In the genomic region with DNA sequence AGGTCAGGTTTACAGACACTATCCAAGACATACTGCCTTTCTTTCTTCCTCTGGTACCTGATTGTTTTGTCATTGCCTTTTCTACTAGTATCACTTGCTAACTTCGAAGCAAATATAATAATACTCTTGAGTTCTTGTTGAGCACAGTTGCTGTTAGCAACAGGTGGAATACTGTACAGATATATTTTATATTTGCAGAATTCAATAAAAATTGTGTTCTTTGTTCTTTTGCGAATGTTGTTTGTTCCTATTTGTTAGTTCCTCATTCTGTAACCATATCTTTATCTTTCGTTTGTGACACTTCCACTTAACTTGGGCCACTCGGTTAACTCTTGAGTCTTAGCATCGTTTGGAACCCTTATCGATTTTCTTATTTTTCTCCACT, we compare ENCODE assay signal across 1 cellular context.
TF ChIP-seq lines count a peak whose summit lies in the region.

No MANE protein-coding gene starts in this region.

TF ChIP-seq in IMR-90, 13 proteins besides CTCF, POLR2A, EP300 and RAD21 (continued from another document):
- TF ChIP-seq, protein P1, sequence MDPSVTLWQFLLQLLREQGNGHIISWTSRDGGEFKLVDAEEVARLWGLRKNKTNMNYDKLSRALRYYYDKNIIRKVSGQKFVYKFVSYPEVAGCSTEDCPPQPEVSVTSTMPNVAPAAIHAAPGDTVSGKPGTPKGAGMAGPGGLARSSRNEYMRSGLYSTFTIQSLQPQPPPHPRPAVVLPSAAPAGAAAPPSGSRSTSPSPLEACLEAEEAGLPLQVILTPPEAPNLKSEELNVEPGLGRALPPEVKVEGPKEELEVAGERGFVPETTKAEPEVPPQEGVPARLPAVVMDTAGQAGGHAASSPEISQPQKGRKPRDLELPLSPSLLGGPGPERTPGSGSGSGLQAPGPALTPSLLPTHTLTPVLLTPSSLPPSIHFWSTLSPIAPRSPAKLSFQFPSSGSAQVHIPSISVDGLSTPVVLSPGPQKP (IDR thresholded peaks at IDR 0.05; ENCODE audit: borderline replicate concordance, low read depth, low read length) = no peak
- TF ChIP-seq BHLHE40 (IDR thresholded peaks at IDR 0.05; ENCODE audit: low read depth, low read length) (no peak), FOS (IDR thresholded peaks at IDR 0.05; ENCODE audit: low read depth, low read length) (no peak), RFX5 (IDR thresholded peaks at IDR 0.05; ENCODE audit: low read depth, low read length) (no peak), MXI1 (IDR thresholded peaks at IDR 0.05; ENCODE audit: borderline replicate concordance, low read depth, low read length) (no peak), CEBPB (IDR thresholded peaks at IDR 0.05; ENCODE audit: low read depth, low read length) (no peak), CHD1 (IDR thresholded peaks at IDR 0.05; ENCODE audit: low read depth, low read length) (no peak), MAFK (IDR thresholded peaks at IDR 0.05; ENCODE audit: low read depth, low read length) (no peak)
- TF ChIP-seq, protein P2, sequence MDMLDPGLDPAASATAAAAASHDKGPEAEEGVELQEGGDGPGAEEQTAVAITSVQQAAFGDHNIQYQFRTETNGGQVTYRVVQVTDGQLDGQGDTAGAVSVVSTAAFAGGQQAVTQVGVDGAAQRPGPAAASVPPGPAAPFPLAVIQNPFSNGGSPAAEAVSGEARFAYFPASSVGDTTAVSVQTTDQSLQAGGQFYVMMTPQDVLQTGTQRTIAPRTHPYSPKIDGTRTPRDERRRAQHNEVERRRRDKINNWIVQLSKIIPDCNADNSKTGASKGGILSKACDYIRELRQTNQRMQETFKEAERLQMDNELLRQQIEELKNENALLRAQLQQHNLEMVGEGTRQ (IDR thresholded peaks at IDR 0.05; ENCODE audit: low read depth, low read length) = no peak
